In genomic region chr20:62029951-62030350, GRCh38 we compare ENCODE assay signal across 22 cellular contexts. TPM values are rescaled to one million over a fixed set of nuclear protein-coding genes. Genes with fewer than 3 reads are reported as not detected.
DNase-seq lines count a peak whose midpoint lies in the region; ATAC-seq and TF ChIP-seq lines count a peak whose summit lies in the region.
"Had no signal": no experiment of that assay in that cellular context is flagged by ENCODE, and none has a peak within 500 bp of the region (broad histone marks: within the 10 kb centered on the region; RNA-seq: fewer than 3 reads in every experiment).

No MANE protein-coding gene starts in this region.

- intact Hi-C loops in Calu3 (cut with micrococcal nuclease; ENCODE audit: unreplicated experiment): no loop called here

- H3K36me3 Mint-ChIP-seq in memory B cell (peaks cover 10% of the 10 kb centered on the region), Calu3 (ENCODE audit: insufficient read depth, unreplicated experiment) (peaks cover 11% of the 10 kb centered on the region)
- H3K36me3 Mint-ChIP-seq in stimulated activated naive B cell treated with anti-CD40 and anti-IgM and Interleukin-4, amounts not matched to agents 10 μg/mL and 1 μg/mL and 100 μg/mL, for 72 hours: peaks cover 22 to 24% of the 10 kb centered on the region in 2 donors
- H3K36me3 Mint-ChIP-seq: mesothelial cell of epicardium had no signal

- H3K9me3 Mint-ChIP-seq in stimulated activated naive CD8-positive, alpha-beta T cell treated with anti-CD3 and anti-CD28 coated beads, Interleukin-15, amount 100 ng/mL, for 72 hours: no peaks in the 10 kb centered on the region
- H3K9me3 Mint-ChIP-seq in memory B cell: no peaks in the 10 kb centered on the region
- peaks cover 3 to 5% of the 10 kb centered on the region in 2 donors for H3K9me3 Mint-ChIP-seq in stimulated activated naive B cell treated with anti-CD40 and anti-IgM and Interleukin-4, amounts not matched to agents 10 μg/mL and 1 μg/mL and 100 μg/mL, for 72 hours
- H3K9me3 Mint-ChIP-seq in Calu3 (ENCODE audit: low read depth, unreplicated experiment): no peaks in the 10 kb centered on the region
- H3K9me3 Mint-ChIP-seq: activated T-cell treated with anti-CD3 and anti-CD28 coated beads, Interleukin-2, amount 50 U/mL, for 4 hours; endodermal cell; IgD-negative memory B cell had no signal

- H3K27ac ChIP-seq in RWPE2 (ENCODE audit: poor library complexity, severe bottlenecking): no peak overlapping the region
- H3K27ac ChIP-seq: upper lobe of left lung had no signal

- H3K9me3 ChIP-seq in RWPE2 (ENCODE audit: severe bottlenecking): no peaks in the 10 kb centered on the region
- H3K9me3 ChIP-seq: upper lobe of left lung had no signal

- CTCF ChIA-PET in Calu3 (lab: Charles Lee): interaction anchor here (0.6 kb wide), 1 partner anchor 62 kb away, joined by 3 read pairs; no protein-coding TSS in a partner anchor

- ATAC-seq in stimulated activated naive CD8-positive, alpha-beta T cell treated with anti-CD3 and anti-CD28 coated beads, Interleukin-15, amount 100 ng/mL, for 72 hours: no peak
- no peak for ATAC-seq in stimulated activated naive CD8-positive, alpha-beta T cell treated with anti-CD3 and anti-CD28 coated beads, Interleukin-15, Interleukin-2, amounts not matched to agents 100 U/mL and 50 U/mL, for 24 hours
- ATAC-seq in RWPE2 (ENCODE audit: low read depth) (no peak), memory B cell (ENCODE audit: low read depth) (no peak)
- ATAC-seq in stimulated activated naive B cell treated with anti-CD40 and anti-IgM and Interleukin-4, amounts not matched to agents 10 μg/mL and 1 μg/mL and 100 μg/mL, for 72 hours (replicated peaks): no peak

- H3K27me3 Mint-ChIP-seq in stimulated activated naive CD8-positive, alpha-beta T cell treated with anti-CD3 and anti-CD28 coated beads, Interleukin-15, amount 100 ng/mL, for 72 hours: no peaks in the 10 kb centered on the region
- H3K27me3 Mint-ChIP-seq in memory B cell (no peaks in the 10 kb centered on the region), Calu3 (ENCODE audit: unreplicated experiment) (no peaks in the 10 kb centered on the region)
- H3K27me3 Mint-ChIP-seq in stimulated activated naive B cell treated with anti-CD40 and anti-IgM and Interleukin-4, amounts not matched to agents 10 μg/mL and 1 μg/mL and 100 μg/mL, for 72 hours: no peaks in the 10 kb centered on the region
- H3K27me3 Mint-ChIP-seq: dendritic cell treated with granulocyte-macrophage colony-stimulating factor and Interleukin-4, amounts not matched to agents 40 ng/mL and 50 ng/mL, for 4 days; IgD-negative memory B cell had no signal

- peaks cover 76% of the 10 kb centered on the region for H3K4me1 Mint-ChIP-seq in stimulated activated naive CD8-positive, alpha-beta T cell treated with anti-CD3 and anti-CD28 coated beads, Interleukin-15, amount 100 ng/mL, for 72 hours
- H3K4me1 Mint-ChIP-seq in memory B cell (peaks cover 35% of the 10 kb centered on the region), Calu3 (ENCODE audit: low read depth, unreplicated experiment) (peaks cover 81% of the 10 kb centered on the region)
- H3K4me1 Mint-ChIP-seq in stimulated activated naive B cell treated with anti-CD40 and anti-IgM and Interleukin-4, amounts not matched to agents 10 μg/mL and 1 μg/mL and 100 μg/mL, for 72 hours: peaks cover 51 to 71% of the 10 kb centered on the region in 2 donors

- H3K36me3 ChIP-seq in RWPE2 (ENCODE audit: low read depth): no peaks in the 10 kb centered on the region
- H3K36me3 ChIP-seq: upper lobe of left lung had no signal

- no TSS peak for BruUV-seq in Calu3 (replicated peaks; lab: Mats Ljungman, UMichigan)

- TF ChIP-seq CTCF in RWPE2 (IDR thresholded peaks at IDR 0.05; ENCODE audit: poor library complexity, severe bottlenecking) (no peak), Calu3 (IDR thresholded peaks at IDR 0.05; ENCODE audit: unreplicated experiment) (no peak)

- H3K4me1 ChIP-seq in RWPE2 (ENCODE audit: insufficient read depth, poor library complexity, severe bottlenecking): peaks cover 10% of the 10 kb centered on the region

- H3K27ac Mint-ChIP-seq in stimulated activated naive CD8-positive, alpha-beta T cell treated with anti-CD3 and anti-CD28 coated beads, Interleukin-15, amount 100 ng/mL, for 72 hours: peak overlapping the region; percentile 16 to 48
- H3K27ac Mint-ChIP-seq in memory B cell (peak overlapping the region; percentile 80), Calu3 (ENCODE audit: unreplicated experiment) (no peak overlapping the region)
- peak overlapping the region; percentile 94 for H3K27ac Mint-ChIP-seq in stimulated activated naive B cell treated with anti-CD40 and anti-IgM and Interleukin-4, amounts not matched to agents 10 μg/mL and 1 μg/mL and 100 μg/mL, for 72 hours
- H3K27ac Mint-ChIP-seq: brain; dendritic cell treated with granulocyte-macrophage colony-stimulating factor and Interleukin-4, amounts not matched to agents 40 ng/mL and 50 ng/mL, for 4 days had no signal

- no peak overlapping the region for H3K4me3 ChIP-seq in RWPE2 (ENCODE audit: severe bottlenecking)
- H3K4me3 ChIP-seq: upper lobe of left lung had no signal

- H3K4me3 Mint-ChIP-seq in stimulated activated naive CD8-positive, alpha-beta T cell treated with anti-CD3 and anti-CD28 coated beads, Interleukin-15, amount 100 ng/mL, for 72 hours: no peak overlapping the region
- H3K4me3 Mint-ChIP-seq in memory B cell: no peak overlapping the region
- peak overlapping the region in 1 of 2 donors; percentile 28 for H3K4me3 Mint-ChIP-seq in stimulated activated naive B cell treated with anti-CD40 and anti-IgM and Interleukin-4, amounts not matched to agents 10 μg/mL and 1 μg/mL and 100 μg/mL, for 72 hours
- no peak overlapping the region for H3K4me3 Mint-ChIP-seq in Calu3 (ENCODE audit: low read depth, unreplicated experiment)
- H3K4me3 Mint-ChIP-seq: brain; dendritic cell treated with granulocyte-macrophage colony-stimulating factor and Interleukin-4, amounts not matched to agents 40 ng/mL and 50 ng/mL, for 4 days; endodermal cell; mesothelial cell of epicardium had no signal

- DNase-seq in stimulated activated naive CD8-positive, alpha-beta T cell treated with anti-CD3 and anti-CD28 coated beads, Interleukin-15, amount 100 ng/mL, for 72 hours: no peak
- DNase-seq in stimulated activated naive CD8-positive, alpha-beta T cell treated with anti-CD3 and anti-CD28 coated beads, Interleukin-15, Interleukin-2, amounts not matched to agents 100 U/mL and 50 U/mL, for 24 hours: no peak
- peak; percentile 75 for DNase-seq in RWPE2 (ENCODE audit: low spot score)
- DNase-seq in memory B cell (ENCODE audit: low spot score in 2 of 2): no peak
- DNase-seq in stimulated activated naive B cell treated with anti-CD40 and anti-IgM and Interleukin-4, amounts not matched to agents 10 μg/mL and 1 μg/mL and 100 μg/mL, for 72 hours: no peak
- DNase-seq in NCI-H1694 (lab: John Stamatoyannopoulos, UW): no peak
- no peak for DNase-seq in RPMI8226
- DNase-seq in Calu3: no peak
- DNase-seq: activated gamma-delta T cell; activated T-cell treated with anti-CD3 and anti-CD28 coated beads, Interleukin-2, amount 50 U/mL, for 4 hours; DND-41; endodermal cell; GF-D8; NCI-H146; occipital lobe; OCI-M1; stimulated activated CD4-positive, alpha-beta T cell treated with anti-CD3 and anti-CD28 coated beads, Interleukin-4, amount 100 ng/mL, for 4 hours had no signal

- no peaks in the 10 kb centered on the region for H3K27me3 ChIP-seq in RWPE2 (ENCODE audit: insufficient read depth, poor library complexity, severe bottlenecking)
- H3K27me3 ChIP-seq: upper lobe of left lung had no signal

RNA-seq across cellular contexts. Expression of gene TAF4, which starts 35.7 kb away (rescaled TPM):
- 64.3 and 65.2 TPM in 2 replicates for total RNA-seq in Calu3 (2022)
